ENCODE assay signal across 8 cellular contexts in genomic region chr20:34705383-34706021, GRCh38. TPM values are rescaled to one million over a fixed set of nuclear protein-coding genes. Genes with fewer than 3 reads are reported as not detected.
DNase-seq lines count a peak whose midpoint lies in the region; ATAC-seq, FAIRE-seq and TF ChIP-seq lines count a peak whose summit lies in the region.

No MANE protein-coding gene starts in this region.

- peak in 1 of 2 experiments; percentile 5; a peak in 2 of 6 replicates for ATAC-seq in A549
- ATAC-seq in esophagus mucosa: peak; percentile 45
- no peak for ATAC-seq in HG03571 (IDR thresholded peaks at IDR 0.05; ENCODE audit: unreplicated experiment)
- ATAC-seq in HG03175 (IDR thresholded peaks at IDR 0.05; ENCODE audit: unreplicated experiment): no peak

- peak; percentile 38 to 47; a peak in 4 of 5 replicates for TF ChIP-seq RAD21 in A549 (conservative IDR thresholded peaks at IDR 0.05 in 1 of 2, IDR thresholded peaks at IDR 0.05 in 1 of 2)

- peaks cover 26% of the 10 kb centered on the region for H3K27me3 Mint-ChIP-seq in nephron (ENCODE audit: low read depth)

- peak overlapping the region; percentile 48 to 95 (median 93) for H3K27ac Mint-ChIP-seq in nephron

- no peak overlapping the region for H3K4me3 ChIP-seq in A549
- no peak overlapping the region for H3K4me3 ChIP-seq in SU-DHL-6 (ENCODE audit: insufficient read depth, low read length, poor library complexity, severe bottlenecking)

- no peak for TF ChIP-seq EP300 in A549 (IDR thresholded peaks at IDR 0.05)

- H3K36me3 ChIP-seq in ES-I3 (ENCODE audit: insufficient read depth, low read length) (no peaks in the 10 kb centered on the region), SU-DHL-6 (ENCODE audit: low read length) (no peaks in the 10 kb centered on the region)

- POLR2A ChIA-PET in A549 (lab: Yijun Ruan, JAX): interaction anchor here (1.5 kb wide), 1 partner anchor 126 kb away, joined by 3 read pairs; no protein-coding TSS in a partner anchor

- no peak overlapping the region for H2AFZ ChIP-seq in SU-DHL-6 (ENCODE audit: low read depth, low read length, severe bottlenecking)

- H3K4me3 Mint-ChIP-seq in nephron: peak overlapping the region; percentile 92 to 94 (median 93)

- H3K79me2 ChIP-seq in SU-DHL-6 (ENCODE audit: insufficient read depth, low read length): no peaks in the 10 kb centered on the region

- peak overlapping the region; percentile 9 to 93; a peak in 5 of 6 replicates for H3K27ac ChIP-seq in A549
- no peak overlapping the region for H3K27ac ChIP-seq in SU-DHL-6 (ENCODE audit: low read depth, low read length)

- CTCF ChIA-PET in A549 (lab: Yijun Ruan, JAX): interaction anchor here (0.8 to 8.6 kb wide), 10 partner anchors 17 to 515 kb away, joined by 3 to 108 read pairs (median 4); no protein-coding TSS in a partner anchor

- no peaks in the 10 kb centered on the region for H3K36me3 Mint-ChIP-seq in nephron (ENCODE audit: low read depth)

- H3K9me3 ChIP-seq in A549 (no peaks in the 10 kb centered on the region), ES-I3 (ENCODE audit: control insufficient read depth, insufficient read depth, low read length) (no peaks in the 10 kb centered on the region), SU-DHL-6 (ENCODE audit: insufficient read depth, low read length) (no peaks in the 10 kb centered on the region)

- H3K9ac ChIP-seq in ES-I3 (ENCODE audit: low read depth, low read length): peak overlapping the region; percentile 76; the same call in 1 of the 2 replicates
- H3K9ac ChIP-seq in SU-DHL-6 (ENCODE audit: low read length): no peak overlapping the region

- peaks cover 23% of the 10 kb centered on the region for H3K4me1 Mint-ChIP-seq in nephron

- H3K4me2 ChIP-seq in A549 (peak overlapping the region; percentile 99), SU-DHL-6 (ENCODE audit: low read depth, low read length, poor library complexity, severe bottlenecking) (peak overlapping the region; percentile 92)

- H3K4me1 ChIP-seq in A549: peaks cover 31% of the 10 kb centered on the region
- peaks cover 6% of the 10 kb centered on the region; the same call in 1 of the 2 replicates for H3K4me1 ChIP-seq in ES-I3 (ENCODE audit: insufficient read depth, low read length)

- TF ChIP-seq POLR2A in A549 (IDR thresholded peaks at IDR 0.05; ENCODE audit: low read length): no peak

- no peaks in the 10 kb centered on the region for H3K9me2 ChIP-seq in SU-DHL-6 (replicated peaks; ENCODE audit: insufficient read depth, low read length)

- WGBS in A549 (ENCODE audit: missing lambda C conversion rate): 11% methylated on average over 4 of the region's 4 CpGs

- H4K20me1 ChIP-seq in SU-DHL-6 (ENCODE audit: low read depth, low read length): no peaks in the 10 kb centered on the region

- H3K27me3 ChIP-seq in SU-DHL-6 (ENCODE audit: low read length): no peaks in the 10 kb centered on the region

- H3K9me3 Mint-ChIP-seq in nephron: no peaks in the 10 kb centered on the region

- peaks cover 13% of the 10 kb centered on the region for H3F3A ChIP-seq in SU-DHL-6 (ENCODE audit: insufficient read depth)

- DNase-seq in A549 (ENCODE audit: low read depth in 1 of 2, low spot score in 1 of 2): peak; percentile 37 to 65
- no peak for DNase-seq in activated effector memory CD4-positive, alpha-beta T cell treated with anti-CD3 and anti-CD28 coated beads, Interleukin-2, amount 50 U/mL, for 16 hours

- TF ChIP-seq CTCF in A549 (IDR thresholded peaks at IDR 0.05) (peak; percentile 28; the same call in 2 of the 3 replicates), SU-DHL-6 (IDR thresholded peaks at IDR 0.05; ENCODE audit: insufficient read depth, low read length, poor library complexity, severe bottlenecking) (no peak), nephron (IDR thresholded peaks at IDR 0.05; ENCODE audit: unreplicated experiment in 3 of 3) (no peak)

- no peak for FAIRE-seq in A549 (lab: Jason Lieb, UNC)

TF ChIP-seq in A549, 52 proteins besides CTCF, POLR2A, EP300 and RAD21:
- TF ChIP-seq CBX8 (IDR thresholded peaks at IDR 0.05): no peak
- no peak for TF ChIP-seq TFCP2L1 (CRISPR knock-in tag; IDR thresholded peaks at IDR 0.05)
- no peak for TF ChIP-seq ZSCAN20 (CRISPR knock-in tag; IDR thresholded peaks at IDR 0.05)
- TF ChIP-seq ZNF302 (CRISPR knock-in tag; IDR thresholded peaks at IDR 0.05): no peak
- TF ChIP-seq FOSL2 (IDR thresholded peaks at IDR 0.05): no peak
- TF ChIP-seq FOSL2 (CRISPR knock-in tag; IDR thresholded peaks at IDR 0.05): peak; percentile 78
- no peak for TF ChIP-seq CHD4 (IDR thresholded peaks at IDR 0.05; ENCODE audit: borderline replicate concordance)
- peak; percentile 43; the same call in 1 of the 2 replicates for TF ChIP-seq ESRRA (IDR thresholded peaks at IDR 0.05; ENCODE audit: borderline replicate concordance, low read length)
- no peak for TF ChIP-seq TP53 (CRISPR knock-in tag; IDR thresholded peaks at IDR 0.05)
- TF ChIP-seq SMC3 (IDR thresholded peaks at IDR 0.05): peak; percentile 24; the same call in 2 of the 3 replicates

RNA-seq across cellular contexts. Expression of gene TP53INP2, which starts 1.4 kb away (rescaled TPM):
- 2.2 and 3.6 TPM in 2 replicates for polyA plus RNA-seq in A549 (2011; rRNA removed)
- 1.9 and 2.7 TPM in 2 replicates for polyA plus RNA-seq in A549 (2012; cell fraction: cytosol; rRNA removed)
- polyA plus RNA-seq in A549 (2012; cell fraction: nucleus; rRNA removed): 2.9 and 4.8 TPM in 2 replicates
- polyA plus RNA-seq in A549 (2017; fragmentation: RNase III; extraction: RNeasy Plus Mini Kit Qiagen cat#74134 plus additional on column Dnase treatment): 3.5 to 5.2 TPM (median 4.5 TPM) in 3 replicates
- polyA minus RNA-seq in A549 (2011; rRNA and poly(A)+ RNA removed): 3.7 and 4.4 TPM in 2 replicates
- total RNA-seq in esophagus mucosa: 34.1 TPM

RNA-seq across cellular contexts. Expression of gene PIGU, which starts 28.6 kb away (rescaled TPM):
- 100 and 103 TPM in 2 replicates for polyA plus RNA-seq in A549 (2011; rRNA removed)
- 35.7 and 41.3 TPM in 2 replicates for polyA plus RNA-seq in A549 (2012; cell fraction: cytosol; rRNA removed)
- 38.1 and 44.9 TPM in 2 replicates for polyA plus RNA-seq in A549 (2012; cell fraction: nucleus; rRNA removed)
- polyA plus RNA-seq in A549 (2017; fragmentation: RNase III; extraction: RNeasy Plus Mini Kit Qiagen cat#74134 plus additional on column Dnase treatment): 26.0 to 27.8 TPM (median 26.2 TPM) in 3 replicates
- polyA minus RNA-seq in A549 (2011; rRNA and poly(A)+ RNA removed): 63.6 and 72.2 TPM in 2 replicates
- 15.5 TPM for total RNA-seq in esophagus mucosa
